Comparison of ENCODE assay signal across 8 cellular contexts in the genomic region with DNA sequence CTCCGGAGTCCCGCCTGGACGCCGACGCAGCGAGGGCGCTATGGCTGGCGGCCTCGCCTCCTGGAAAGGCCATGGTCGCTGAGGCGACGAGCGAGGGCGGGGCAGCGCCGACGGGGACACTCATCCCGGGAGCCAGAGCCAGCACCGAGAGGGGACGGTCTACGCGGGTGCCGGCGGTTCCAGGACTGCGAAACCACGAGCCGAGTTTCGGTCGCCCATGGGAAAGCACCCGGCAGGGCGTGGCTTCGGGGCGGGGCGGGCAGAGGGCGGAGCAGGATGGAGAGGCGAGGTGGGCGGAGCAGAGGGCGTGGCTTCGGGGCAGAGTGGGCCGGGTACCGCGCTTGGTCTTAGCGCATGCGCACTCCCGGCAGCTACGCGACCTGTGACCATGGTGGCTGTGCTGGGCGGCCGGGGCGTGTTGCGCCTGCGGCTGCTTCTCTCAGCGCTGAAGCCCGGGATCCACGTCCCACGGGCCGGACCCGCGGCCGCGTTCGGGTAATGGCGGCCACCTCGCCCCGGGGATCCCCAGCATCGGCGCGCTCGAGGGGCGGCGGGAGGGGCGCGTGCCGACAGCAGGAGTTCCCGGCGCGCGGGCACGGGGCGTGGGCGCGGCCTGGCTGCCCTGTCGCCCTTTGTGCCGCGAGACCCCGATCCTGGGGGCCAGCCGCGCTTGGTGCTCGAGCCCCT. TPM values are rescaled to one million over a fixed set of nuclear protein-coding genes. Genes with fewer than 3 reads are reported as not detected.
A peak's percentile ranks its signal among the peaks of the same experiment; 100 is the strongest.
DNase-seq lines count a peak whose midpoint lies in the region; ATAC-seq and TF ChIP-seq lines count a peak whose summit lies in the region.

BPHL (plus strand) TSS at position 359 of the 687 bp plus-strand sequence; CDS start at position 389, 30 bp downstream.

- peak; percentile 99 for DNase-seq in Daoy (ENCODE audit: low read depth)
- DNase-seq in GM23338 (ENCODE audit: low spot score) = peak; percentile 96
- peak; percentile 82 to 83 for DNase-seq in Kasumi-1 (lab: John Stamatoyannopoulos, UW)
- DNase-seq in RKO (ENCODE audit: low spot score) = peak; percentile 92
- peak; percentile 83 to 92 for DNase-seq in fibroblast of lung (ENCODE audit: low read depth in 2 of 2)
- peak; percentile 97 to 100 (median 99) for DNase-seq in naive thymus-derived CD4-positive, alpha-beta T cell

- H4K20me1 ChIP-seq in GM23338 (replicated peaks; ENCODE audit: insufficient read depth) (no peaks in the 10 kb centered on the region), fibroblast of lung (ENCODE audit: control insufficient read depth, extremely low read depth, insufficient read depth, low read length) (no peaks in the 10 kb centered on the region)

- TF ChIP-seq CTCF in GM23338 (conservative IDR thresholded peaks at IDR 0.05; ENCODE audit: low read depth in 2 of 2) = no peak
- no peak for TF ChIP-seq CTCF in fibroblast of lung (conservative IDR thresholded peaks at IDR 0.05 in 1 of 2, IDR thresholded peaks at IDR 0.05 in 1 of 2; ENCODE audit: low read depth in 1 of 2, low read length in 2 of 2)

- H3K4me3 ChIP-seq in GM23338 (peak within 1 kb of the TSS; percentile 97), fibroblast of lung (replicated peaks in 1 of 4; ENCODE audit: control extremely low read depth in 1 of 4, insufficient read depth in 1 of 4, low read depth in 3 of 4, low read length in 4 of 4) (peak within 1 kb of the TSS; percentile 74 to 92 (median 82))
- H3K4me3 ChIP-seq in naive thymus-derived CD4-positive, alpha-beta T cell (ENCODE audit: low read length) = peak within 1 kb of the TSS; percentile 91

- no peaks in the 10 kb centered on the region for H3K9me3 Mint-ChIP-seq in GM23338
- H3K9me3 Mint-ChIP-seq in activated T-helper 17 cell treated with anti-CD3 and anti-CD28 coated beads, Interleukin-2, amount 50 U/mL, for 72 hours = no peaks in the 10 kb centered on the region
- no peaks in the 10 kb centered on the region for H3K9me3 Mint-ChIP-seq in naive thymus-derived CD4-positive, alpha-beta T cell
- no peaks in the 10 kb centered on the region for H3K9me3 Mint-ChIP-seq in stimulated activated memory B cell treated with anti-CD40 and anti-IgM and Interleukin-4, amounts not matched to agents 10 μg/mL and 1 μg/mL and 100 μg/mL, for 72 hours

- CTCF ChIA-PET in naive thymus-derived CD4-positive, alpha-beta T cell (lab: Charles Lee) = no interaction called here

- H3K36me3 ChIP-seq in GM23338 (ENCODE audit: insufficient read depth) (no peaks in the 10 kb centered on the region; the same call in 1 of the 2 replicates), fibroblast of lung (ENCODE audit: control insufficient read depth, insufficient read depth, low read length) (peaks cover 2% of the 10 kb centered on the region)
- peaks cover 0 to 22% (median 4%) of the 10 kb centered on the region in 3 experiments for H3K36me3 ChIP-seq in naive thymus-derived CD4-positive, alpha-beta T cell (ENCODE audit: control insufficient read depth in 2 of 3, insufficient read depth in 3 of 3, low read length in 3 of 3)

- H2AFZ ChIP-seq in GM23338 (peak within 1 kb of the TSS; percentile 92), fibroblast of lung (ENCODE audit: low read length) (peak within 1 kb of the TSS; percentile 94)

- no peaks in the 10 kb centered on the region for H3K9me3 ChIP-seq in fibroblast of lung (ENCODE audit: control insufficient read depth, insufficient read depth, low read depth, low read length)
- H3K9me3 ChIP-seq in naive thymus-derived CD4-positive, alpha-beta T cell (ENCODE audit: control insufficient read depth in 2 of 3, low read length in 3 of 3) = no peaks in the 10 kb centered on the region

- peak within 1 kb of the TSS; percentile 94 for H3K4me2 ChIP-seq in GM23338
- peak within 1 kb of the TSS; percentile 88 for H3K4me2 ChIP-seq in fibroblast of lung (ENCODE audit: extremely low read depth, insufficient read depth, low read length)

- H3K4me1 Mint-ChIP-seq in GM23338 = peaks cover 32% of the 10 kb centered on the region
- peaks cover 14% of the 10 kb centered on the region for H3K4me1 Mint-ChIP-seq in activated T-helper 17 cell treated with anti-CD3 and anti-CD28 coated beads, Interleukin-2, amount 50 U/mL, for 72 hours
- peaks cover 12 to 19% (median 18%) of the 10 kb centered on the region in 7 donors for H3K4me1 Mint-ChIP-seq in naive thymus-derived CD4-positive, alpha-beta T cell
- H3K4me1 Mint-ChIP-seq in stimulated activated memory B cell treated with anti-CD40 and anti-IgM and Interleukin-4, amounts not matched to agents 10 μg/mL and 1 μg/mL and 100 μg/mL, for 72 hours = peaks cover 16% of the 10 kb centered on the region

- peak within 1 kb of the TSS; percentile 87 for H3K27ac Mint-ChIP-seq in GM23338
- peak within 1 kb of the TSS; percentile 65 for H3K27ac Mint-ChIP-seq in activated T-helper 17 cell treated with anti-CD3 and anti-CD28 coated beads, Interleukin-2, amount 50 U/mL, for 72 hours
- peak within 1 kb of the TSS; percentile 82 to 97 (median 95) for H3K27ac Mint-ChIP-seq in naive thymus-derived CD4-positive, alpha-beta T cell
- peak within 1 kb of the TSS; percentile 85 for H3K27ac Mint-ChIP-seq in stimulated activated memory B cell treated with anti-CD40 and anti-IgM and Interleukin-4, amounts not matched to agents 10 μg/mL and 1 μg/mL and 100 μg/mL, for 72 hours

- no peaks in the 10 kb centered on the region for H3K9me2 ChIP-seq in GM23338 (ENCODE audit: insufficient read depth)

- intact Hi-C loops in naive thymus-derived CD4-positive, alpha-beta T cell (cut with micrococcal nuclease) = loop anchor here (1.0 to 5.0 kb wide), 23 partner anchors 8 to 1018 kb away; partner anchors contain the start of genes NQO2 (in 2 of the 2), TUBB2A (in 2 of the 2), WRNIP1 (in 2 of the 2) and ECI2 (in 1 of the 2)

- H3K9ac ChIP-seq in fibroblast of lung (ENCODE audit: insufficient read depth, low read length) = peak within 1 kb of the TSS; percentile 91

- H3F3A ChIP-seq in GM23338 (replicated peaks; ENCODE audit: low read depth) = peaks cover 9% of the 10 kb centered on the region

- peaks cover 3% of the 10 kb centered on the region for H3K36me3 Mint-ChIP-seq in GM23338 (ENCODE audit: low read depth)
- H3K36me3 Mint-ChIP-seq in activated T-helper 17 cell treated with anti-CD3 and anti-CD28 coated beads, Interleukin-2, amount 50 U/mL, for 72 hours (ENCODE audit: low read depth) = peaks cover 15% of the 10 kb centered on the region
- H3K36me3 Mint-ChIP-seq in naive thymus-derived CD4-positive, alpha-beta T cell = peaks cover 0 to 6% (median 0%) of the 10 kb centered on the region in 5 donors
- no peaks in the 10 kb centered on the region for H3K36me3 Mint-ChIP-seq in stimulated activated memory B cell treated with anti-CD40 and anti-IgM and Interleukin-4, amounts not matched to agents 10 μg/mL and 1 μg/mL and 100 μg/mL, for 72 hours

- H3K4me3 Mint-ChIP-seq in GM23338 = peak within 1 kb of the TSS; percentile 73
- peak within 1 kb of the TSS; percentile 82 for H3K4me3 Mint-ChIP-seq in activated T-helper 17 cell treated with anti-CD3 and anti-CD28 coated beads, Interleukin-2, amount 50 U/mL, for 72 hours
- peak within 1 kb of the TSS; percentile 77 to 93 (median 90) for H3K4me3 Mint-ChIP-seq in naive thymus-derived CD4-positive, alpha-beta T cell
- peak within 1 kb of the TSS; percentile 95 for H3K4me3 Mint-ChIP-seq in stimulated activated memory B cell treated with anti-CD40 and anti-IgM and Interleukin-4, amounts not matched to agents 10 μg/mL and 1 μg/mL and 100 μg/mL, for 72 hours

- peaks cover 9% of the 10 kb centered on the region for H3K79me2 ChIP-seq in GM23338 (replicated peaks; ENCODE audit: insufficient read depth)
- H3K79me2 ChIP-seq in fibroblast of lung (ENCODE audit: control insufficient read depth, insufficient read depth, low read length) = no peaks in the 10 kb centered on the region

- H3K4me1 ChIP-seq in GM23338 (ENCODE audit: insufficient read depth) (peaks cover 27% of the 10 kb centered on the region), fibroblast of lung (ENCODE audit: control insufficient read depth, extremely low read depth, insufficient read depth, low read length) (no peaks in the 10 kb centered on the region)
- H3K4me1 ChIP-seq in naive thymus-derived CD4-positive, alpha-beta T cell (ENCODE audit: control insufficient read depth in 2 of 2, insufficient read depth in 2 of 2, low read length in 2 of 2) = peaks cover 0 to 4% of the 10 kb centered on the region in 2 donors

- H3K27me3 Mint-ChIP-seq in GM23338 (ENCODE audit: insufficient read depth, low read depth, poor library complexity) = peaks cover 8% of the 10 kb centered on the region
- no peaks in the 10 kb centered on the region for H3K27me3 Mint-ChIP-seq in activated T-helper 17 cell treated with anti-CD3 and anti-CD28 coated beads, Interleukin-2, amount 50 U/mL, for 72 hours
- H3K27me3 Mint-ChIP-seq in naive thymus-derived CD4-positive, alpha-beta T cell = peaks cover 0 to 5% (median 0%) of the 10 kb centered on the region in 5 donors
- no peaks in the 10 kb centered on the region for H3K27me3 Mint-ChIP-seq in stimulated activated memory B cell treated with anti-CD40 and anti-IgM and Interleukin-4, amounts not matched to agents 10 μg/mL and 1 μg/mL and 100 μg/mL, for 72 hours

- peak within 1 kb of the TSS; percentile 99 for H3K27ac ChIP-seq in GM23338 (ENCODE audit: low read depth)
- peak within 1 kb of the TSS; percentile 92 for H3K27ac ChIP-seq in fibroblast of lung (ENCODE audit: insufficient read depth, low read length)
- peak within 1 kb of the TSS; percentile 97 for H3K27ac ChIP-seq in naive thymus-derived CD4-positive, alpha-beta T cell (ENCODE audit: low read depth, low read length)

- H3K27me3 ChIP-seq in GM23338 (ENCODE audit: insufficient read depth) (no peaks in the 10 kb centered on the region), fibroblast of lung (ENCODE audit: control insufficient read depth, insufficient read depth, low read length) (no peaks in the 10 kb centered on the region)
- no peaks in the 10 kb centered on the region for H3K27me3 ChIP-seq in naive thymus-derived CD4-positive, alpha-beta T cell (ENCODE audit: control insufficient read depth in 2 of 2, insufficient read depth in 2 of 2, low read length in 2 of 2)

- ATAC-seq in GM23338 = peak; percentile 91
- ATAC-seq in activated T-helper 17 cell treated with anti-CD3 and anti-CD28 coated beads, Interleukin-2, amount 50 U/mL, for 72 hours (replicated peaks) = peak; percentile 92
- peak; percentile 99 for ATAC-seq in naive thymus-derived CD4-positive, alpha-beta T cell
- ATAC-seq in stimulated activated memory B cell treated with anti-CD40 and anti-IgM and Interleukin-4, amounts not matched to agents 10 μg/mL and 1 μg/mL and 100 μg/mL, for 72 hours = peak; percentile 98

- POLR2A ChIA-PET in naive thymus-derived CD4-positive, alpha-beta T cell (lab: Charles Lee) = interaction anchor here (1.4 kb wide), 1 partner anchor 51 kb away, joined by 3 read pairs; the partner anchor contains the start of gene RIPK1

RNA-seq across cellular contexts. Expression of gene BPHL, which starts in this region (rescaled TPM):
- total RNA-seq in Daoy (2014; rRNA removed; shearing (Covaris generic)) = 20.0 and 20.4 TPM in 2 replicates
- total RNA-seq in GM23338 (2014; rRNA removed; shearing (Covaris generic)) = 22.8 and 29.2 TPM in 2 replicates
- polyA plus RNA-seq in GM23338 (2016; fragmentation: Nextera tagmentation; extraction: Ambion mirVana) (38.4 and 45.5 TPM in 2 replicates), fibroblast of lung (15.5 and 16.6 TPM in 2 replicates)
- 1 to 10 TPM; 9.1 to 9.2 TPM for total RNA-seq in activated T-helper 17 cell treated with anti-CD3 and anti-CD28 coated beads, Interleukin-2, amount 50 U/mL, for 72 hours
- 15.2 and 20.6 TPM in 2 replicates for total RNA-seq in fibroblast of lung
- 13.7 and 14.4 TPM in 2 replicates for polyA plus RNA-seq in fibroblast of lung (2012)
- polyA minus RNA-seq in fibroblast of lung (ENCODE audit: low replicate concordance) = 4.8 and 13.7 TPM in 2 replicates
- 10 to 100 TPM in 2 of 5 experiments, 1 to 10 TPM in 3; 7.9 to 18.0 (median 10.0) TPM for total RNA-seq in naive thymus-derived CD4-positive, alpha-beta T cell
- polyA plus RNA-seq in naive thymus-derived CD4-positive, alpha-beta T cell = 1 to 10 TPM; 9.3 to 9.6 TPM

Comparison
In these comparisons a context has a peak if more than half of its experiments do, and no peak if none do; other contexts are left out.
1. Peak in every context shown above with its lines: DNase-seq, ATAC-seq, H3K4me3 ChIP-seq and H3K27ac ChIP-seq.